ENCODE assay signal across 8 cellular contexts in the genomic region with DNA sequence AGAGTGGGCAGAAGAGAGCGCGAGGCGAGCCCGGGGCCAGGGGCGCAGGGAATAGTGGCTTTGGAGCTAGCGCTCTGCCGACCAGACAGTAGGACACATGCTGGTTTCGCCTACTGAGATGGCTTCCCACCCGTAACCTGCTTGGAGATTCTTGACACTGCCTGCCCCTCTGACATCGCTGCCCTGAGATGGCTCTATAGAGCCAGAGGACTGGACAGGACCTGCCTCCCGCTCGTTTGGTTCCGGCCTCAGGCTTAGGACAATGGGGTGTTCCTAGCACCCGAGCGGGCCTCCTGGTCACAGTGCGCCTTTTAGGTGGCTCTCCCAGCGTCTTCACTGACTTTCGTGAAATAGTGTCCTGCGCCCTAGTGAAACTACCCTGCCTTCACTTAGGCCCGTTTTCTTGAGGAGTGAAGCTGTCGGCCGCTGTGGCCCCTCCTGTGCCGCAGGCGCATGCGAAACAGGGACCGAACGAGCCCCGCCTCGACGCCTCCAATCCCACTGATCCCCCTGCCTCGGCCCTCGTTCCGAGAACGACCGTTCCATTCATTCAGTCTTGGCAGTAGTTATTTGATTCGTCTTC. TPM values are rescaled to one million over a fixed set of nuclear protein-coding genes. Genes with fewer than 3 reads are reported as not detected.
DNase-seq lines count a peak whose midpoint lies in the region; ATAC-seq, FAIRE-seq and TF ChIP-seq lines count a peak whose summit lies in the region.

No MANE protein-coding gene starts in this region.

- no peak for FAIRE-seq in A549 (lab: Jason Lieb, UNC)
- no peak for FAIRE-seq in endothelial cell of umbilical vein (lab: Jason Lieb, UNC)

- H3K79me2 ChIP-seq in Karpas-422 (ENCODE audit: low read length) = peaks cover 52% of the 10 kb centered on the region
- H3K79me2 ChIP-seq in endothelial cell of umbilical vein (ENCODE audit: control insufficient read depth, insufficient read depth, low read length) = peaks cover 35% of the 10 kb centered on the region

- H3K27me3 ChIP-seq in Karpas-422 (ENCODE audit: low read length) (no peaks in the 10 kb centered on the region), endothelial cell of umbilical vein (ENCODE audit: control insufficient read depth in 2 of 2, insufficient read depth in 2 of 2, low read length in 2 of 2) (no peaks in the 10 kb centered on the region), mucosa of rectum (ENCODE audit: control insufficient read depth in 2 of 2, insufficient read depth in 2 of 2, low read length in 2 of 2) (no peaks in the 10 kb centered on the region), tibial artery (no peaks in the 10 kb centered on the region)

- dilution Hi-C loops in endothelial cell of umbilical vein (cut with MboI; ENCODE audit: extremely low pct_ligation_motif_present, low sequenced_read_pairs) = no loop called here

- ATAC-seq in A549 = peak; percentile 31 to 40
- peak; percentile 15 for ATAC-seq in GM18909 (IDR thresholded peaks at IDR 0.05; ENCODE audit: poor library complexity, unreplicated experiment)
- ATAC-seq in HG03025 (IDR thresholded peaks at IDR 0.05; ENCODE audit: low FRiP score, unreplicated experiment) = no peak

- DNase-seq in A549 (ENCODE audit: low read depth in 1 of 2, low spot score in 1 of 2) = peak; percentile 7 to 23
- peak; percentile 62 for DNase-seq in Karpas-422
- peak; percentile 24 for DNase-seq in activated CD8-positive, alpha-beta memory T cell treated with anti-CD3 and anti-CD28 coated beads, Interleukin-2, amount 50 U/mL, for 4 hours
- peak; percentile 40 for DNase-seq in endothelial cell of umbilical vein (ENCODE audit: low read depth, low spot score)
- peak in 1 of 2 donors; percentile 19 for DNase-seq in tibial artery

- no peaks in the 10 kb centered on the region for H3K9me2 ChIP-seq in Karpas-422 (replicated peaks; ENCODE audit: insufficient read depth, low read length)

- H3K4me3 ChIP-seq in A549 (peak overlapping the region; percentile 56), Karpas-422 (ENCODE audit: low read length) (peak overlapping the region; percentile 67), endothelial cell of umbilical vein (replicated peaks in 1 of 3; ENCODE audit: insufficient read depth in 1 of 3, low read depth in 1 of 3, low read length in 3 of 3) (peak overlapping the region; percentile 35 to 91 (median 68)), mucosa of rectum (ENCODE audit: low read length in 2 of 2) (peak overlapping the region; percentile 73 to 92), tibial artery (peak overlapping the region; percentile 75 to 86)

- H4K20me1 ChIP-seq in Karpas-422 (ENCODE audit: insufficient read depth, low read depth, low read length) (no peaks in the 10 kb centered on the region), endothelial cell of umbilical vein (replicated peaks; ENCODE audit: control insufficient read depth, extremely low read depth, insufficient read depth, low read length) (no peaks in the 10 kb centered on the region)

- intact Hi-C loops in endothelial cell of umbilical vein (cut with micrococcal nuclease) = loop anchor here (1.0 to 5.0 kb wide), 5 partner anchors 12 to 184 kb away; a partner anchor contains a TSS
- intact Hi-C loops in tibial artery (cut with DNase I; ENCODE audit: low total_unique reads) = loop anchor here (10.0 kb wide), 1 partner anchor 112 kb away; a partner anchor contains a TSS

- H3K9ac ChIP-seq in Karpas-422 (ENCODE audit: low read length) = peak overlapping the region; percentile 98
- H3K9ac ChIP-seq in endothelial cell of umbilical vein (replicated peaks; ENCODE audit: extremely low read depth, insufficient read depth, low read length) = peak overlapping the region; percentile 97
- H3K9ac ChIP-seq in mucosa of rectum (ENCODE audit: low read depth in 1 of 2, low read length in 2 of 2) = peak overlapping the region; percentile 75 to 83

- CTCF ChIA-PET in A549 (lab: Yijun Ruan, JAX) = interaction anchor here (0.5 to 1.2 kb wide), 2 partner anchors 32 to 111 kb away, joined by 3 to 4 read pairs; no protein-coding TSS in a partner anchor
- CTCF ChIA-PET in endothelial cell of umbilical vein (lab: Charles Lee) = interaction anchor here (1.1 kb wide), 1 partner anchor 9 kb away, joined by 3 read pairs; no protein-coding TSS in a partner anchor

- H2AFZ ChIP-seq in Karpas-422 (ENCODE audit: low read length) (no peak overlapping the region), endothelial cell of umbilical vein (ENCODE audit: low read depth, low read length) (no peak overlapping the region)

- TF ChIP-seq CTCF in A549 (IDR thresholded peaks at IDR 0.05) (no peak), endothelial cell of umbilical vein (IDR thresholded peaks at IDR 0.05; ENCODE audit: extremely low read depth in 1 of 2, insufficient read depth in 1 of 2, low read depth in 1 of 2, low read length in 2 of 2) (no peak), tibial artery (IDR thresholded peaks at IDR 0.05) (no peak)

- no peaks in the 10 kb centered on the region for H3K9me3 ChIP-seq in A549
- H3K9me3 ChIP-seq in Karpas-422 (ENCODE audit: low read length) = no peaks in the 10 kb centered on the region
- H3K9me3 ChIP-seq in endothelial cell of umbilical vein (replicated peaks; ENCODE audit: control insufficient read depth, insufficient read depth, low read length) = no peaks in the 10 kb centered on the region
- H3K9me3 ChIP-seq in mucosa of rectum (ENCODE audit: control insufficient read depth in 2 of 2, low read length in 2 of 2) = no peaks in the 10 kb centered on the region
- H3K9me3 ChIP-seq in tibial artery = no peaks in the 10 kb centered on the region

- TF ChIP-seq RAD21 in A549 (conservative IDR thresholded peaks at IDR 0.05 in 1 of 2, IDR thresholded peaks at IDR 0.05 in 1 of 2) = no peak

- TF ChIP-seq POLR2A in A549 (IDR thresholded peaks at IDR 0.05; ENCODE audit: low read length) (peak; percentile 23; the same call in 1 of the 2 replicates), endothelial cell of umbilical vein (IDR thresholded peaks at IDR 0.05; ENCODE audit: low read depth, low read length) (peak; percentile 67)

- peak overlapping the region; percentile 91 to 97 for H3K27ac ChIP-seq in A549
- peak overlapping the region; percentile 82 for H3K27ac ChIP-seq in Karpas-422 (ENCODE audit: low read length)
- H3K27ac ChIP-seq in endothelial cell of umbilical vein (ENCODE audit: insufficient read depth, low read depth, low read length) = peak overlapping the region; percentile 90
- H3K27ac ChIP-seq in mucosa of rectum (ENCODE audit: low read depth in 2 of 2, low read length in 2 of 2) = peak overlapping the region; percentile 87 to 94
- H3K27ac ChIP-seq in tibial artery = peak overlapping the region; percentile 88 to 90

- TSS peak; percentile 39 for BruUV-seq in endothelial cell of umbilical vein (replicated peaks; lab: Mats Ljungman, UMichigan)

- POLR2A ChIA-PET in A549 (lab: Yijun Ruan, JAX) = interaction anchor here (0.6 to 2.1 kb wide), 17 partner anchors 8 to 1199 kb away, joined by 3 to 47 read pairs (median 4); a partner anchor contains a TSS
- POLR2A ChIA-PET in endothelial cell of umbilical vein (lab: Charles Lee) = interaction anchor here (0.6 to 1.3 kb wide), 3 partner anchors 83 to 637 kb away, joined by 3 to 5 read pairs (median 3); a partner anchor contains a TSS

- TF ChIP-seq EP300 in A549 (IDR thresholded peaks at IDR 0.05) = no peak

- H3K4me1 ChIP-seq in A549 (peaks cover 11% of the 10 kb centered on the region), Karpas-422 (ENCODE audit: low read length) (peaks cover 13% of the 10 kb centered on the region), endothelial cell of umbilical vein (ENCODE audit: control insufficient read depth, extremely low read depth, insufficient read depth, low read length) (peaks cover 15% of the 10 kb centered on the region), mucosa of rectum (ENCODE audit: control insufficient read depth in 2 of 2, insufficient read depth in 2 of 2, low read length in 2 of 2) (peaks cover 8 to 9% of the 10 kb centered on the region in 2 donors), tibial artery (peaks cover 0 to 22% (median 6%) of the 10 kb centered on the region in 4 donors)

- H3K9me1 ChIP-seq in endothelial cell of umbilical vein (replicated peaks; ENCODE audit: control insufficient read depth, extremely low read depth, insufficient read depth, low read length) = no peaks in the 10 kb centered on the region

- WGBS in A549 (ENCODE audit: missing lambda C conversion rate) = 0% methylated on average over 29 of the region's 36 CpGs

- peaks cover 14% of the 10 kb centered on the region for H3K36me3 ChIP-seq in Karpas-422 (ENCODE audit: insufficient read depth, low read length)
- H3K36me3 ChIP-seq in endothelial cell of umbilical vein (ENCODE audit: control insufficient read depth in 2 of 2, extremely low read depth in 1 of 2, insufficient read depth in 2 of 2, low read length in 2 of 2) = no peaks in the 10 kb centered on the region
- H3K36me3 ChIP-seq in mucosa of rectum (ENCODE audit: control insufficient read depth in 2 of 2, insufficient read depth in 2 of 2, low read length in 2 of 2) = peaks cover 5 to 9% of the 10 kb centered on the region in 2 donors
- H3K36me3 ChIP-seq in tibial artery = peaks cover 0 to 15% (median 4%) of the 10 kb centered on the region in 3 donors

- H3K4me2 ChIP-seq in A549 = peak overlapping the region; percentile 99
- H3K4me2 ChIP-seq in Karpas-422 (ENCODE audit: low read depth, low read length, poor library complexity, severe bottlenecking) = peak overlapping the region; percentile 72
- H3K4me2 ChIP-seq in endothelial cell of umbilical vein (ENCODE audit: insufficient read depth, low read length) = peak overlapping the region; percentile 82

TF ChIP-seq in A549, 52 proteins besides CTCF, POLR2A, EP300 and RAD21 (continues in another document):
- TF ChIP-seq JUN (IDR thresholded peaks at IDR 0.05) = peak in 1 of 2 experiments; percentile 46; a peak in 1 of 5 replicates

TF ChIP-seq in endothelial cell of umbilical vein, 7 proteins besides CTCF, POLR2A, EP300 and RAD21 (continues in another document):
- no peak for TF ChIP-seq MYC (IDR thresholded peaks at IDR 0.05; ENCODE audit: low read depth, low read length)

RNA-seq across cellular contexts. Expression of a gene that starts 0.6 kb away (rescaled TPM):
- polyA plus RNA-seq in A549 (2011; rRNA removed) (29.7 and 31.3 TPM in 2 replicates), A549 (2017; fragmentation: RNase III; extraction: RNeasy Plus Mini Kit Qiagen cat#74134 plus additional on column Dnase treatment) (20.9 to 21.2 TPM (median 21.1 TPM) in 3 replicates), endothelial cell of umbilical vein (7.0 and 8.2 TPM in 2 replicates)
- polyA plus RNA-seq in A549 (2012; cell fraction: cytosol; rRNA removed) = 9.5 and 10.6 TPM in 2 replicates
- 8.7 and 10.1 TPM in 2 replicates for polyA plus RNA-seq in A549 (2012; cell fraction: nucleus; rRNA removed)
- 32.9 and 51.0 TPM in 2 replicates for polyA minus RNA-seq in A549 (2011; rRNA and poly(A)+ RNA removed)
- 60.8 and 61.8 TPM in 2 replicates for total RNA-seq in Karpas-422 (2014; rRNA removed; shearing (Covaris generic); ENCODE audit: low replicate concordance)
- total RNA-seq in endothelial cell of umbilical vein = 39.0 and 41.0 TPM in 2 replicates
- polyA plus RNA-seq in endothelial cell of umbilical vein (2011; cell fraction: cytosol; rRNA removed) = 12.5 and 13.1 TPM in 2 replicates
- 34.2 and 54.1 TPM in 2 replicates for polyA plus RNA-seq in endothelial cell of umbilical vein (2011; cell fraction: nucleus; rRNA removed)
- polyA plus RNA-seq in endothelial cell of umbilical vein (2012) = 19.3 and 20.3 TPM in 2 replicates
- polyA minus RNA-seq in endothelial cell of umbilical vein = 52.9 and 54.4 TPM in 2 replicates
- polyA minus RNA-seq in endothelial cell of umbilical vein (2011; cell fraction: cytosol; rRNA and poly(A)+ RNA removed) = 25.4 TPM
- 61.3 and 76.9 TPM in 2 replicates for polyA minus RNA-seq in endothelial cell of umbilical vein (2011; cell fraction: nucleus; rRNA and poly(A)+ RNA removed)
